In the genomic region with DNA sequence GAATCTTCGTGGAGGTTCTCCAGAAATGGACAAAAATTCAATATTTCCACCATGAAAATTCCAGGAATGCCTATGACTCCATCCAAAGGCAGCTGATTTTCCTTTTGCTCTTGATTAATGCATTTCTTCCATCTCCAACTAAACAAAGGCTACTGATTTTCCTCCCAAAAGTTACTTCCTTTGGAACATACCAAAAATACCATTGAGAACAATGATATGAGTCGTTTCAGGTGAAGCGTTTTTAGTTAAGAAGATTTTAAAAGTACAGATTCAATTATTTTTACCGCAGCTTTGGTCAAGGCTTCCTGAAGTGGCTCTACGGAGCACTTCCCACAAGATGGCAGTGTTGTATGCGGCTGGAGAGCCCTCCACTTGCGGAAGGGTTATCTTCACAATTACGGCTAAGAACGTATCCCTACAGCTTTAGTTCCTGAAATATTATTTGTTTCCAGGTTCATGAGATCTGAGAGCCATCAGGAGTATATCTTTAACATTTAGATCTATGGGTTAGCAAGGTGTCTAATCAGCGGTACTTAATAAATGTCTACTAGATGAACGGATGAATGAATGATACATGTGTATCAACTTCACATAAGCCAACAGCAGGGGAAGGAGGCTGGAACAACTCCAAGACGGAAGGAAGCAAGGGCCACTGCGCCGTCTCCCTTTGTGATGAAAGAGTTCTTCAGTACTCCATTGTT, we compare ENCODE assay signal across 9 cellular contexts. TPM values are rescaled to one million over a fixed set of nuclear protein-coding genes. Genes with fewer than 3 reads are reported as not detected.
DNase-seq lines count a peak whose midpoint lies in the region; ATAC-seq and TF ChIP-seq lines count a peak whose summit lies in the region.
"Had no signal": no experiment of that assay in that cellular context is flagged by ENCODE, and none has a peak within 500 bp of the region (broad histone marks: within the 10 kb centered on the region; RNA-seq: fewer than 3 reads in every experiment).

No MANE protein-coding gene starts in this region.

- CTCF ChIA-PET in CD4-positive, alpha-beta T cell (lab: Charles Lee) = interaction anchor here (0.5 to 1.9 kb wide), 5 partner anchors 18 to 112 kb away, joined by 3 to 8 read pairs (median 3); no protein-coding TSS in a partner anchor

- ATAC-seq in CD4-positive, alpha-beta T cell (ENCODE audit: poor library complexity) = no peak
- ATAC-seq in GM23338 = peak; percentile 90

- no peaks in the 10 kb centered on the region for H3K36me3 Mint-ChIP-seq in CD4-positive, alpha-beta T cell (ENCODE audit: low read depth)
- H3K36me3 Mint-ChIP-seq in GM23338 (ENCODE audit: low read depth) = no peaks in the 10 kb centered on the region
- H3K36me3 Mint-ChIP-seq in nephron (ENCODE audit: low read depth) = no peaks in the 10 kb centered on the region

- no peak for TF ChIP-seq EP300 in tibial nerve (IDR thresholded peaks at IDR 0.05)

- WGBS in tibial nerve, 2 donors = 16% methylated on average over 14 of the region's 14 CpGs

- no peak overlapping the region for H3K27ac Mint-ChIP-seq in CD4-positive, alpha-beta T cell
- H3K27ac Mint-ChIP-seq in GM23338 (no peak overlapping the region), nephron (peak overlapping the region in 1 of 3 experiments; percentile 49)

- H3K9me2 ChIP-seq in GM23338 (ENCODE audit: insufficient read depth) = no peaks in the 10 kb centered on the region

- peaks cover 14% of the 10 kb centered on the region for H3K4me1 ChIP-seq in GM23338 (ENCODE audit: insufficient read depth)
- H3K4me1 ChIP-seq in tibial nerve = peaks cover 0 to 14% (median 0%) of the 10 kb centered on the region in 4 donors

- intact Hi-C loops in CD4-positive, alpha-beta T cell (cut with DNase I, micrococcal nuclease) = loop anchor here (5.0 kb wide), 2 partner anchors 446 to 836 kb away; no protein-coding TSS in a partner anchor

- peak in 9 of 10 experiments; percentile 3 to 34 (median 10) for DNase-seq in CD4-positive, alpha-beta T cell
- peak; percentile 78 for DNase-seq in GM23338 (ENCODE audit: low spot score)
- DNase-seq in NCI-H69 (lab: John Stamatoyannopoulos, UW) = peak; percentile 54
- DNase-seq in activated T-cell treated with anti-CD3 and anti-CD28 coated beads for 24 hours (ENCODE audit: low read depth) = peak; percentile 18
- peak; percentile 83 for DNase-seq in fibroblast of the aortic adventitia (ENCODE audit: low read depth)
- DNase-seq in tibial nerve (ENCODE audit: low spot score in 2 of 2) = peak in 1 of 2 donors; percentile 64
- DNase-seq in 8988T = no peak

- no peak overlapping the region for H3K27ac ChIP-seq in CD4-positive, alpha-beta T cell (ENCODE audit: low read depth, low read length)
- H3K27ac ChIP-seq in GM23338 (ENCODE audit: low read depth) = no peak overlapping the region
- H3K27ac ChIP-seq in tibial nerve = no peak overlapping the region

- TF ChIP-seq POLR2A in tibial nerve (IDR thresholded peaks at IDR 0.05) = no peak

- H3K4me3 ChIP-seq in GM23338 (no peak overlapping the region), fibroblast of the aortic adventitia (ENCODE audit: low read depth, low read length) (no peak overlapping the region), tibial nerve (no peak overlapping the region)

- H3K9me3 ChIP-seq in CD4-positive, alpha-beta T cell (ENCODE audit: control insufficient read depth, low read length) = no peaks in the 10 kb centered on the region
- no peaks in the 10 kb centered on the region for H3K9me3 ChIP-seq in tibial nerve

- peak overlapping the region; percentile 69; the same call in 1 of the 2 replicates for H2AFZ ChIP-seq in GM23338

- H4K20me1 ChIP-seq in GM23338 (replicated peaks; ENCODE audit: insufficient read depth) = no peaks in the 10 kb centered on the region

- H3K36me3 ChIP-seq in GM23338 (ENCODE audit: insufficient read depth) (no peaks in the 10 kb centered on the region), tibial nerve (no peaks in the 10 kb centered on the region)

- H3K4me1 Mint-ChIP-seq in CD4-positive, alpha-beta T cell (ENCODE audit: low read depth) = peaks cover 10% of the 10 kb centered on the region
- H3K4me1 Mint-ChIP-seq in GM23338 (peaks cover 21% of the 10 kb centered on the region), nephron (peaks cover 26% of the 10 kb centered on the region)

- H3K4me3 Mint-ChIP-seq in CD4-positive, alpha-beta T cell = no peak overlapping the region
- no peak overlapping the region; the same call in 2 of the 3 replicates for H3K4me3 Mint-ChIP-seq in GM23338
- peak overlapping the region; percentile 20 to 39 (median 36) for H3K4me3 Mint-ChIP-seq in nephron

- H3K27me3 Mint-ChIP-seq in CD4-positive, alpha-beta T cell = peaks cover 89% of the 10 kb centered on the region
- peaks cover 3% of the 10 kb centered on the region for H3K27me3 Mint-ChIP-seq in GM23338 (ENCODE audit: insufficient read depth, low read depth, poor library complexity)
- peaks cover 30% of the 10 kb centered on the region for H3K27me3 Mint-ChIP-seq in nephron (ENCODE audit: low read depth)

- no peaks in the 10 kb centered on the region for H3K79me2 ChIP-seq in GM23338 (replicated peaks; ENCODE audit: insufficient read depth)

- TF ChIP-seq CTCF in CD4-positive, alpha-beta T cell (IDR thresholded peaks at IDR 0.05) = peak; percentile 67
- peak; percentile 90 to 93 for TF ChIP-seq CTCF in GM23338 (conservative IDR thresholded peaks at IDR 0.05; ENCODE audit: low read depth in 2 of 2)
- TF ChIP-seq CTCF in fibroblast of the aortic adventitia (IDR thresholded peaks at IDR 0.05; ENCODE audit: insufficient read depth, low read length) = peak; percentile 89
- peak; percentile 86 to 94 (median 90) for TF ChIP-seq CTCF in nephron (IDR thresholded peaks at IDR 0.05; ENCODE audit: unreplicated experiment in 3 of 3)
- peak; percentile 68 to 87 (median 76) for TF ChIP-seq CTCF in tibial nerve (IDR thresholded peaks at IDR 0.05)

- no peaks in the 10 kb centered on the region for H3K9me3 Mint-ChIP-seq in CD4-positive, alpha-beta T cell
- H3K9me3 Mint-ChIP-seq in GM23338 (no peaks in the 10 kb centered on the region), nephron (no peaks in the 10 kb centered on the region)

- POLR2A ChIA-PET in CD4-positive, alpha-beta T cell (lab: Charles Lee) = interaction anchor here (1.8 kb wide), 1 partner anchor 36 kb away, joined by 9 read pairs; a partner anchor contains a TSS

- peak overlapping the region; percentile 27; the same call in 1 of the 2 replicates for H3K4me2 ChIP-seq in GM23338

- peaks cover 29% of the 10 kb centered on the region for H3K27me3 ChIP-seq in CD4-positive, alpha-beta T cell (ENCODE audit: control insufficient read depth, insufficient read depth, low read length)
- H3K27me3 ChIP-seq in GM23338 (ENCODE audit: insufficient read depth) = no peaks in the 10 kb centered on the region
- H3K27me3 ChIP-seq in tibial nerve = no peaks in the 10 kb centered on the region

- no peaks in the 10 kb centered on the region for H3F3A ChIP-seq in GM23338 (replicated peaks; ENCODE audit: low read depth)

TF ChIP-seq in GM23338, 12 proteins besides CTCF, POLR2A, EP300 and RAD21 (continues in another document):
- TF ChIP-seq EZH2phosphoT487 (IDR thresholded peaks at IDR 0.05; ENCODE audit: unreplicated experiment) (no peak), NANOG (IDR thresholded peaks at IDR 0.05; ENCODE audit: borderline replicate concordance) (no peak), POLR2AphosphoS5 (IDR thresholded peaks at IDR 0.05; ENCODE audit: low read depth) (no peak)
- TF ChIP-seq, protein P1, sequence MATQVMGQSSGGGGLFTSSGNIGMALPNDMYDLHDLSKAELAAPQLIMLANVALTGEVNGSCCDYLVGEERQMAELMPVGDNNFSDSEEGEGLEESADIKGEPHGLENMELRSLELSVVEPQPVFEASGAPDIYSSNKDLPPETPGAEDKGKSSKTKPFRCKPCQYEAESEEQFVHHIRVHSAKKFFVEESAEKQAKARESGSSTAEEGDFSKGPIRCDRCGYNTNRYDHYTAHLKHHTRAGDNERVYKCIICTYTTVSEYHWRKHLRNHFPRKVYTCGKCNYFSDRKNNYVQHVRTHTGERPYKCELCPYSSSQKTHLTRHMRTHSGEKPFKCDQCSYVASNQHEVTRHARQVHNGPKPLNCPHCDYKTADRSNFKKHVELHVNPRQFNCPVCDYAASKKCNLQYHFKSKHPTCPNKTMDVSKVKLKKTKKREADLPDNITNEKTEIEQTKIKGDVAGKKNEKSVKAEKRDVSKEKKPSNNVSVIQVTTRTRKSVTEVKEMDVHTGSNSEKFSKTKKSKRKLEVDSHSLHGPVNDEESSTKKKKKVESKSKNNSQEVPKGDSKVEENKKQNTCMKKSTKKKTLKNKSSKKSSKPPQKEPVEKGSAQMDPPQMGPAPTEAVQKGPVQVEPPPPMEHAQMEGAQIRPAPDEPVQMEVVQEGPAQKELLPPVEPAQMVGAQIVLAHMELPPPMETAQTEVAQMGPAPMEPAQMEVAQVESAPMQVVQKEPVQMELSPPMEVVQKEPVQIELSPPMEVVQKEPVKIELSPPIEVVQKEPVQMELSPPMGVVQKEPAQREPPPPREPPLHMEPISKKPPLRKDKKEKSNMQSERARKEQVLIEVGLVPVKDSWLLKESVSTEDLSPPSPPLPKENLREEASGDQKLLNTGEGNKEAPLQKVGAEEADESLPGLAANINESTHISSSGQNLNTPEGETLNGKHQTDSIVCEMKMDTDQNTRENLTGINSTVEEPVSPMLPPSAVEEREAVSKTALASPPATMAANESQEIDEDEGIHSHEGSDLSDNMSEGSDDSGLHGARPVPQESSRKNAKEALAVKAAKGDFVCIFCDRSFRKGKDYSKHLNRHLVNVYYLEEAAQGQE (IDR thresholded peaks at IDR 0.05; ENCODE audit: unreplicated experiment) = no peak

RNA-seq across cellular contexts. Expression of a gene that starts 35.9 kb away (rescaled TPM):
- total RNA-seq in CD4-positive, alpha-beta T cell = 1 to 10 TPM; 4.4 to 5.2 TPM
- total RNA-seq in GM23338 (2014; rRNA removed; shearing (Covaris generic)) = 24.6 and 27.2 TPM in 2 replicates
- polyA plus RNA-seq in GM23338 (2016; fragmentation: Nextera tagmentation; extraction: Ambion mirVana) = 7.4 and 7.8 TPM in 2 replicates
- total RNA-seq in fibroblast of the aortic adventitia (ENCODE audit: low replicate concordance) (21.3 and 32.7 TPM in 2 replicates), tibial nerve (10 to 100 TPM in 3 of 4 donors, 1 to 10 TPM in 1; 8.3 to 19.8 (median 15.5) TPM)

RNA-seq across cellular contexts. Expression of a gene that starts 48.5 kb away (rescaled TPM):
- under 1 TPM in 1 of 2 experiments, not detected in 1; 0.50 TPM for total RNA-seq in CD4-positive, alpha-beta T cell
- total RNA-seq in GM23338 (2014; rRNA removed; shearing (Covaris generic)) = 0.52 TPM in 1 of 2 replicates, not detected in the other
- polyA plus RNA-seq in GM23338 (2016; fragmentation: Nextera tagmentation; extraction: Ambion mirVana) = 0.63 and 0.94 TPM in 2 replicates
- total RNA-seq in fibroblast of the aortic adventitia (ENCODE audit: low replicate concordance) (4.2 and 7.3 TPM in 2 replicates), tibial nerve (10 to 100 TPM in 2 of 4 donors, 1 to 10 TPM in 2; 7.1 to 20.1 (median 11.8) TPM)

RNA-seq across cellular contexts. Expression of a gene that starts 48.6 kb away (rescaled TPM):
- total RNA-seq in CD4-positive, alpha-beta T cell = not detected
- total RNA-seq in GM23338 (2014; rRNA removed; shearing (Covaris generic)) = 1.7 and 2.5 TPM in 2 replicates
- 1.1 and 1.9 TPM in 2 replicates for polyA plus RNA-seq in GM23338 (2016; fragmentation: Nextera tagmentation; extraction: Ambion mirVana)
- total RNA-seq in fibroblast of the aortic adventitia (ENCODE audit: low replicate concordance) (5.0 and 6.8 TPM in 2 replicates), tibial nerve (10 to 100 TPM; 27.6 to 63.4 (median 48.0) TPM)
- total RNA-seq: activated CD8-positive, alpha-beta memory T cell treated with anti-CD3 and anti-CD28 coated beads for 36 hours had no signal

Comparison
In these comparisons a context has a peak if more than half of its experiments do, and no peak if none do; other contexts are left out.
1. H3K4me3 Mint-ChIP-seq: peak in nephron (3 of 3); none in CD4-positive, alpha-beta T cell (single experiment) and GM23338 (single experiment).
2. Peak in every context shown above with its lines, with median percentiles within 50 percentile points of each other: CTCF ChIP-seq.